18 cellular contexts compared by ENCODE assay signal in the genomic region with DNA sequence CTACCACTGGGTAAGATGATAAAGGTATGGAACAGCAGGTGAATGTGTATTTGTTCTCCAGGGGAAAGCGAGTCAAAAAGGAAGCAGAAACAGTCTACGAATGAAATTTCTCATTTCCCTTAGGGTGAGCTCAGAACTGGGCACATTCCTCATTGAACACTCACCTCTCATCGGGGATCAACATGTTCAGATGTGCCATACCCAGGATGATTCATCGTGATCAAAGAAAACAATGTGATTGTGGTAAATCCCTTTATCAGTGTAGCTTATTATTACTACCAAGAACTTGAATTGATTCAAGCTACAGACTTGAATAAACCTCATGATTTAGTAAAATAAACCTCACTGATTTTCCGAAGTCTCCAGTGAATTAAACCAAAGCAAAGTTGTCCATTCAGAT.
DNase-seq lines count a peak whose midpoint lies in the region; ATAC-seq and TF ChIP-seq lines count a peak whose summit lies in the region.
"Had no signal": no experiment of that assay in that cellular context is flagged by ENCODE, and none has a peak within 500 bp of the region (broad histone marks: within the 10 kb centered on the region; RNA-seq: fewer than 3 reads in every experiment).

No MANE protein-coding gene starts in this region.

- no peaks in the 10 kb centered on the region for H3K36me3 Mint-ChIP-seq in WTC11
- H3K36me3 Mint-ChIP-seq: IgD-negative memory B cell, T-cell had no signal

- peak; percentile 72 for DNase-seq in Daoy (ENCODE audit: low read depth)
- DNase-seq in NCI-H226, result peak; percentile 29
- DNase-seq in choroid plexus epithelial cell (ENCODE audit: low read depth), result peak; percentile 68
- peak; percentile 34 for DNase-seq in kidney epithelial cell (ENCODE audit: low read depth)
- no peak for DNase-seq in WTC11 (ENCODE audit: low spot score)
- DNase-seq in GM13977 (ENCODE audit: low spot score), result no peak
- DNase-seq: adrenal gland, H9, left cardiac atrium, NCI-H1092, NCI-H2107, right cardiac atrium, T-cell had no signal

- no peaks in the 10 kb centered on the region for H3K27me3 Mint-ChIP-seq in WTC11 (ENCODE audit: low read depth)
- H3K27me3 Mint-ChIP-seq: IgD-negative memory B cell had no signal

- no peak overlapping the region for H3K4me3 ChIP-seq in choroid plexus epithelial cell (ENCODE audit: low read depth, low read length)
- no peak overlapping the region for H3K4me3 ChIP-seq in kidney epithelial cell (ENCODE audit: low read depth, low read length)
- H3K4me3 ChIP-seq: adrenal gland, hepatocyte had no signal

- CTCF ChIA-PET in WTC11 (lab: Charles Lee), result no interaction called here

- H3K36me3 ChIP-seq in kidney epithelial cell (ENCODE audit: control insufficient read depth, insufficient read depth, low read length), result no peaks in the 10 kb centered on the region
- H3K36me3 ChIP-seq: adrenal gland had no signal

- TF ChIP-seq CTCF in choroid plexus epithelial cell (conservative IDR thresholded peaks at IDR 0.05; ENCODE audit: low read depth, low read length) (no peak), kidney epithelial cell (IDR thresholded peaks at IDR 0.05; ENCODE audit: insufficient read depth, low read length, poor library complexity, severe bottlenecking) (no peak), WTC11 (IDR thresholded peaks at IDR 0.05) (no peak), GM13977 (IDR thresholded peaks at IDR 0.05; ENCODE audit: extremely low read depth, insufficient read depth, missing control alignments) (no peak)

- no peak overlapping the region for H3K27ac Mint-ChIP-seq in WTC11
- H3K27ac Mint-ChIP-seq: B cell, H9, IgD-negative memory B cell, T-cell had no signal

- in situ Hi-C loops in GM13977 (cut with MboI; ENCODE audit: low pct_unique_long_range_greater_than_20kb, low sequenced_read_pairs, unreplicated experiment), result no loop called here

- H3K27me3 ChIP-seq in kidney epithelial cell (ENCODE audit: control insufficient read depth, insufficient read depth, low read length), result no peaks in the 10 kb centered on the region
- H3K27me3 ChIP-seq: hepatocyte had no signal

- ATAC-seq in HG03175 (IDR thresholded peaks at IDR 0.05; ENCODE audit: unreplicated experiment), result no peak
- no peak for ATAC-seq in WTC11
- ATAC-seq in GM18520 (IDR thresholded peaks at IDR 0.05; ENCODE audit: unreplicated experiment), result no peak
- ATAC-seq: left cardiac atrium, right cardiac atrium, T-cell had no signal

- POLR2A ChIA-PET in WTC11 (lab: Charles Lee), result no interaction called here

- no peaks in the 10 kb centered on the region for H3K9me3 Mint-ChIP-seq in WTC11
- H3K9me3 Mint-ChIP-seq: IgD-negative memory B cell, T-cell had no signal

- no peaks in the 10 kb centered on the region for H3K4me1 Mint-ChIP-seq in WTC11
- H3K4me1 Mint-ChIP-seq: B cell, H9, IgD-negative memory B cell, T-cell had no signal

- H3K4me3 Mint-ChIP-seq in WTC11, result no peak overlapping the region
- H3K4me3 Mint-ChIP-seq: B cell, H9, IgD-negative memory B cell, T-cell had no signal

TF ChIP-seq in WTC11, 78 proteins besides CTCF, POLR2A, EP300 and RAD21:
- TF ChIP-seq KAT7 (CRISPR knock-in tag; IDR thresholded peaks at IDR 0.05; ENCODE audit: borderline replicate concordance) (no peak), EMX1 (CRISPR knock-in tag; IDR thresholded peaks at IDR 0.05) (no peak), SMAD4 (CRISPR knock-in tag; IDR thresholded peaks at IDR 0.05) (no peak), TP53 (CRISPR knock-in tag; IDR thresholded peaks at IDR 0.05) (no peak), ZNF219 (CRISPR knock-in tag; IDR thresholded peaks at IDR 0.05; ENCODE audit: borderline replicate concordance) (no peak), CBFB (CRISPR knock-in tag; IDR thresholded peaks at IDR 0.05; ENCODE audit: low read depth) (no peak), ETV6 (CRISPR knock-in tag; IDR thresholded peaks at IDR 0.05) (no peak), JUN (CRISPR knock-in tag; IDR thresholded peaks at IDR 0.05) (no peak), ZNF232 (CRISPR knock-in tag; IDR thresholded peaks at IDR 0.05) (no peak)
- TF ChIP-seq, protein P1, sequence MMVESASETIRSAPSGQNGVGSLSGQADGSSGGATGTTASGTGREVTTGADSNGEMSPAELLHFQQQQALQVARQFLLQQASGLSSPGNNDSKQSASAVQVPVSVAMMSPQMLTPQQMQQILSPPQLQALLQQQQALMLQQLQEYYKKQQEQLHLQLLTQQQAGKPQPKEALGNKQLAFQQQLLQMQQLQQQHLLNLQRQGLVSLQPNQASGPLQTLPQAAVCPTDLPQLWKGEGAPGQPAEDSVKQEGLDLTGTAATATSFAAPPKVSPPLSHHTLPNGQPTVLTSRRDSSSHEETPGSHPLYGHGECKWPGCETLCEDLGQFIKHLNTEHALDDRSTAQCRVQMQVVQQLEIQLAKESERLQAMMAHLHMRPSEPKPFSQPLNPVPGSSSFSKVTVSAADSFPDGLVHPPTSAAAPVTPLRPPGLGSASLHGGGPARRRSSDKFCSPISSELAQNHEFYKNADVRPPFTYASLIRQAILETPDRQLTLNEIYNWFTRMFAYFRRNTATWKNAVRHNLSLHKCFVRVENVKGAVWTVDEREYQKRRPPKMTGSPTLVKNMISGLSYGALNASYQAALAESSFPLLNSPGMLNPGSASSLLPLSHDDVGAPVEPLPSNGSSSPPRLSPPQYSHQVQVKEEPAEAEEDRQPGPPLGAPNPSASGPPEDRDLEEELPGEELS (CRISPR knock-in tag; IDR thresholded peaks at IDR 0.05), result no peak
- TF ChIP-seq, protein P2, sequence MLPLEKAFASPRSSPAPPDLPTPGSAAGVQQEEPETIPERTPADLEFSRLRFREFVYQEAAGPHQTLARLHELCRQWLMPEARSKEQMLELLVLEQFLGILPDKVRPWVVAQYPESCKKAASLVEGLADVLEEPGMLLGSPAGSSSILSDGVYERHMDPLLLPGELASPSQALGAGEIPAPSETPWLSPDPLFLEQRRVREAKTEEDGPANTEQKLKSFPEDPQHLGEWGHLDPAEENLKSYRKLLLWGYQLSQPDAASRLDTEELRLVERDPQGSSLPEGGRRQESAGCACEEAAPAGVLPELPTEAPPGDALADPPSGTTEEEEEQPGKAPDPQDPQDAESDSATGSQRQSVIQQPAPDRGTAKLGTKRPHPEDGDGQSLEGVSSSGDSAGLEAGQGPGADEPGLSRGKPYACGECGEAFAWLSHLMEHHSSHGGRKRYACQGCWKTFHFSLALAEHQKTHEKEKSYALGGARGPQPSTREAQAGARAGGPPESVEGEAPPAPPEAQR (CRISPR knock-in tag; IDR thresholded peaks at IDR 0.05), result no peak
- TF ChIP-seq, protein P3, sequence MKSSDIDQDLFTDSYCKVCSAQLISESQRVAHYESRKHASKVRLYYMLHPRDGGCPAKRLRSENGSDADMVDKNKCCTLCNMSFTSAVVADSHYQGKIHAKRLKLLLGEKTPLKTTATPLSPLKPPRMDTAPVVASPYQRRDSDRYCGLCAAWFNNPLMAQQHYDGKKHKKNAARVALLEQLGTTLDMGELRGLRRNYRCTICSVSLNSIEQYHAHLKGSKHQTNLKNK (CRISPR knock-in tag; IDR thresholded peaks at IDR 0.05), result no peak
- TF ChIP-seq, protein P4, sequence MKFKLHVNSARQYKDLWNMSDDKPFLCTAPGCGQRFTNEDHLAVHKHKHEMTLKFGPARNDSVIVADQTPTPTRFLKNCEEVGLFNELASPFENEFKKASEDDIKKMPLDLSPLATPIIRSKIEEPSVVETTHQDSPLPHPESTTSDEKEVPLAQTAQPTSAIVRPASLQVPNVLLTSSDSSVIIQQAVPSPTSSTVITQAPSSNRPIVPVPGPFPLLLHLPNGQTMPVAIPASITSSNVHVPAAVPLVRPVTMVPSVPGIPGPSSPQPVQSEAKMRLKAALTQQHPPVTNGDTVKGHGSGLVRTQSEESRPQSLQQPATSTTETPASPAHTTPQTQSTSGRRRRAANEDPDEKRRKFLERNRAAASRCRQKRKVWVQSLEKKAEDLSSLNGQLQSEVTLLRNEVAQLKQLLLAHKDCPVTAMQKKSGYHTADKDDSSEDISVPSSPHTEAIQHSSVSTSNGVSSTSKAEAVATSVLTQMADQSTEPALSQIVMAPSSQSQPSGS (CRISPR knock-in tag; IDR thresholded peaks at IDR 0.05; ENCODE audit: borderline replicate concordance, low read depth), result no peak
- TF ChIP-seq, protein P5, sequence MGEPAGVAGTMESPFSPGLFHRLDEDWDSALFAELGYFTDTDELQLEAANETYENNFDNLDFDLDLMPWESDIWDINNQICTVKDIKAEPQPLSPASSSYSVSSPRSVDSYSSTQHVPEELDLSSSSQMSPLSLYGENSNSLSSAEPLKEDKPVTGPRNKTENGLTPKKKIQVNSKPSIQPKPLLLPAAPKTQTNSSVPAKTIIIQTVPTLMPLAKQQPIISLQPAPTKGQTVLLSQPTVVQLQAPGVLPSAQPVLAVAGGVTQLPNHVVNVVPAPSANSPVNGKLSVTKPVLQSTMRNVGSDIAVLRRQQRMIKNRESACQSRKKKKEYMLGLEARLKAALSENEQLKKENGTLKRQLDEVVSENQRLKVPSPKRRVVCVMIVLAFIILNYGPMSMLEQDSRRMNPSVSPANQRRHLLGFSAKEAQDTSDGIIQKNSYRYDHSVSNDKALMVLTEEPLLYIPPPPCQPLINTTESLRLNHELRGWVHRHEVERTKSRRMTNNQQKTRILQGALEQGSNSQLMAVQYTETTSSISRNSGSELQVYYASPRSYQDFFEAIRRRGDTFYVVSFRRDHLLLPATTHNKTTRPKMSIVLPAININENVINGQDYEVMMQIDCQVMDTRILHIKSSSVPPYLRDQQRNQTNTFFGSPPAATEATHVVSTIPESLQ (CRISPR knock-in tag; IDR thresholded peaks at IDR 0.05), result no peak
- TF ChIP-seq, protein P6, sequence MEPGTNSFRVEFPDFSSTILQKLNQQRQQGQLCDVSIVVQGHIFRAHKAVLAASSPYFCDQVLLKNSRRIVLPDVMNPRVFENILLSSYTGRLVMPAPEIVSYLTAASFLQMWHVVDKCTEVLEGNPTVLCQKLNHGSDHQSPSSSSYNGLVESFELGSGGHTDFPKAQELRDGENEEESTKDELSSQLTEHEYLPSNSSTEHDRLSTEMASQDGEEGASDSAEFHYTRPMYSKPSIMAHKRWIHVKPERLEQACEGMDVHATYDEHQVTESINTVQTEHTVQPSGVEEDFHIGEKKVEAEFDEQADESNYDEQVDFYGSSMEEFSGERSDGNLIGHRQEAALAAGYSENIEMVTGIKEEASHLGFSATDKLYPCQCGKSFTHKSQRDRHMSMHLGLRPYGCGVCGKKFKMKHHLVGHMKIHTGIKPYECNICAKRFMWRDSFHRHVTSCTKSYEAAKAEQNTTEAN (CRISPR knock-in tag; IDR thresholded peaks at IDR 0.05), result no peak
- TF ChIP-seq, protein P7, sequence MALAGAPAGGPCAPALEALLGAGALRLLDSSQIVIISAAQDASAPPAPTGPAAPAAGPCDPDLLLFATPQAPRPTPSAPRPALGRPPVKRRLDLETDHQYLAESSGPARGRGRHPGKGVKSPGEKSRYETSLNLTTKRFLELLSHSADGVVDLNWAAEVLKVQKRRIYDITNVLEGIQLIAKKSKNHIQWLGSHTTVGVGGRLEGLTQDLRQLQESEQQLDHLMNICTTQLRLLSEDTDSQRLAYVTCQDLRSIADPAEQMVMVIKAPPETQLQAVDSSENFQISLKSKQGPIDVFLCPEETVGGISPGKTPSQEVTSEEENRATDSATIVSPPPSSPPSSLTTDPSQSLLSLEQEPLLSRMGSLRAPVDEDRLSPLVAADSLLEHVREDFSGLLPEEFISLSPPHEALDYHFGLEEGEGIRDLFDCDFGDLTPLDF (CRISPR knock-in tag; IDR thresholded peaks at IDR 0.05), result no peak

Comparison
In these comparisons a context has a peak if more than half of its experiments do, and no peak if none do; other contexts are left out.
1. DNase-seq: peak in Daoy (single experiment), NCI-H226 (single experiment), choroid plexus epithelial cell (single experiment) and kidney epithelial cell (single experiment); none in WTC11 (single experiment) and GM13977 (single experiment).